In genomic region chr19:49114630-49115363, GRCh38 we compare ENCODE assay signal across 8 cellular contexts. TPM values are rescaled to one million over a fixed set of nuclear protein-coding genes. Genes with fewer than 3 reads are reported as not detected.
A peak's percentile ranks its signal among the peaks of the same experiment; 100 is the strongest.
DNase-seq lines count a peak whose midpoint lies in the region; ATAC-seq and TF ChIP-seq lines count a peak whose summit lies in the region.

No MANE protein-coding gene starts in this region.

- peak overlapping the region in 58 of 59 donors; percentile 33 to 94 (median 86) for H3K27ac ChIP-seq in dorsolateral prefrontal cortex
- peak overlapping the region; percentile 11 to 63 for H3K27ac ChIP-seq in lung (ENCODE audit: low read depth in 1 of 2, low read length in 1 of 2)

- no peak for ATAC-seq in lung (ENCODE audit: insufficient read depth, low FRiP score)

- H3K4me3 ChIP-seq in dorsolateral prefrontal cortex (peak overlapping the region; percentile 66 to 97 (median 88)), lung (peak overlapping the region; percentile 78)

- peak; percentile 60 for DNase-seq in CD1c-positive myeloid dendritic cell (ENCODE audit: extremely low spot score)
- peak; percentile 69 for DNase-seq in KBM-7
- peak; percentile 52 to 61 for DNase-seq in activated CD4-positive, alpha-beta T cell treated with anti-CD3 and anti-CD28 coated beads for 4 hours
- peak; percentile 65 to 90 (median 87) for DNase-seq in dorsolateral prefrontal cortex
- DNase-seq in lung (ENCODE audit: low spot score) = peak; percentile 64
- DNase-seq in stimulated activated CD4-positive, alpha-beta T cell treated with anti-CD3 and anti-CD28 coated beads, TNF-alpha, amount 100 ng/mL, for 4 hours (ENCODE audit: low read depth in 3 of 3) = peak in 2 of 3 experiments; percentile 33 to 35
- no peak for DNase-seq in NCI-H1048 (lab: John Stamatoyannopoulos, UW)
- DNase-seq in NCI-H2081 (lab: John Stamatoyannopoulos, UW) = no peak

- intact Hi-C loops in dorsolateral prefrontal cortex (cut with DNase I) = loop anchor here (5.0 kb wide), 1 partner anchor 33 kb away; no protein-coding TSS in a partner anchor

- no peaks in the 10 kb centered on the region for H3K27me3 ChIP-seq in dorsolateral prefrontal cortex
- no peaks in the 10 kb centered on the region for H3K27me3 ChIP-seq in lung (ENCODE audit: control insufficient read depth, insufficient read depth)

- no peaks in the 10 kb centered on the region for H3K9me3 ChIP-seq in lung (ENCODE audit: control insufficient read depth in 2 of 2, insufficient read depth in 1 of 2, low read length in 1 of 2)

- in situ Hi-C loops in KBM-7 (cut with MboI; ENCODE audit: low pct_unique_long_range_greater_than_20kb, low sequenced_read_pairs) = no loop called here

- 10% methylated on average over 68 of the region's 68 CpGs for WGBS in lung, 2 donors

- H3K36me3 ChIP-seq in lung (ENCODE audit: control insufficient read depth in 2 of 2, insufficient read depth in 2 of 2, low read length in 2 of 2) = no peaks in the 10 kb centered on the region

- H3K4me1 ChIP-seq in lung (ENCODE audit: control insufficient read depth in 2 of 2, insufficient read depth in 2 of 2, low read length in 2 of 2) = peaks cover 0 to 11% of the 10 kb centered on the region in 2 donors

- TF ChIP-seq CTCF in dorsolateral prefrontal cortex (IDR thresholded peaks at IDR 0.05 in 54 of 56, conservative IDR thresholded peaks at IDR 0.05 in 2 of 56; ENCODE audit: low read depth in 1 of 56, partially characterized antibody in 56 of 56) (peak in 3 of 56 donors; percentile 1 to 23 (median 7)), lung (IDR thresholded peaks at IDR 0.05; ENCODE audit: control extremely low read depth, extremely low read depth) (no peak)

RNA-seq across cellular contexts. Expression of gene LIN7B, which starts 0.6 kb away (rescaled TPM):
- total RNA-seq in dorsolateral prefrontal cortex (10 to 100 TPM; 15.5 to 61.0 (median 36.9) TPM), lung (1 to 10 TPM; 6.6 to 7.8 TPM)
- 10 to 100 TPM in 1 of 2 donors, 1 to 10 TPM in 1; 6.4 to 12.4 TPM for polyA plus RNA-seq in lung

RNA-seq across cellular contexts. Expression of gene C19orf73, which starts 4.1 kb away (rescaled TPM):
- 1 to 10 TPM in 119 of 120 experiments, not detected in 1; 1.5 to 6.6 (median 3.2) TPM for total RNA-seq in dorsolateral prefrontal cortex
- total RNA-seq in lung = 1 to 10 TPM in 1 of 2 donors, not detected in 1; 1.9 TPM
- 1 to 10 TPM; 3.1 to 4.3 TPM for polyA plus RNA-seq in lung

RNA-seq across cellular contexts. Expression of gene PPFIA3, which starts 4.5 kb away (rescaled TPM):
- total RNA-seq in dorsolateral prefrontal cortex = 100 to 1,000 TPM in 3 of 120 experiments, 10 to 100 TPM in 117; 24.9 to 116 (median 84.0) TPM
- 1 to 10 TPM; 3.0 to 8.4 TPM for total RNA-seq in lung
- 10 to 100 TPM in 1 of 2 donors, 1 to 10 TPM in 1; 8.8 to 10.6 TPM for polyA plus RNA-seq in lung

RNA-seq across cellular contexts. Expression of gene SNRNP70, which starts 29.5 kb away (rescaled TPM):
- total RNA-seq in dorsolateral prefrontal cortex = 100 to 1,000 TPM; 217 to 495 (median 342) TPM
- 100 to 1,000 TPM; 168 to 251 TPM for total RNA-seq in lung
- 100 to 1,000 TPM; 143 to 191 TPM for polyA plus RNA-seq in lung

RNA-seq across cellular contexts. Expression of gene HRC, which starts 40.4 kb away (rescaled TPM):
- total RNA-seq in dorsolateral prefrontal cortex = 1 to 10 TPM in 96 of 120 experiments, under 1 TPM in 24; 0.26 to 5.0 (median 1.5) TPM
- 1 to 10 TPM in 1 of 2 donors, under 1 TPM in 1; 0.18 to 5.7 TPM for total RNA-seq in lung
- 1 to 10 TPM in 1 of 2 donors, under 1 TPM in 1; 0.14 to 2.0 TPM for polyA plus RNA-seq in lung

Comparison
In these comparisons a context has a peak if more than half of its experiments do, and no peak if none do; other contexts are left out.
1. DNase-seq: peak in CD1c-positive myeloid dendritic cell (single experiment), KBM-7 (single experiment), activated CD4-positive, alpha-beta T cell treated with anti-CD3 and anti-CD28 coated beads for 4 hours (2 of 2), dorsolateral prefrontal cortex (10 of 10), lung (single experiment) and stimulated activated CD4-positive, alpha-beta T cell treated with anti-CD3 and anti-CD28 coated beads, TNF-alpha, amount 100 ng/mL, for 4 hours (2 of 3); none in NCI-H1048 (single experiment) and NCI-H2081 (0 of 2).